ENCODE assay signal across 8 cellular contexts in the genomic region with DNA sequence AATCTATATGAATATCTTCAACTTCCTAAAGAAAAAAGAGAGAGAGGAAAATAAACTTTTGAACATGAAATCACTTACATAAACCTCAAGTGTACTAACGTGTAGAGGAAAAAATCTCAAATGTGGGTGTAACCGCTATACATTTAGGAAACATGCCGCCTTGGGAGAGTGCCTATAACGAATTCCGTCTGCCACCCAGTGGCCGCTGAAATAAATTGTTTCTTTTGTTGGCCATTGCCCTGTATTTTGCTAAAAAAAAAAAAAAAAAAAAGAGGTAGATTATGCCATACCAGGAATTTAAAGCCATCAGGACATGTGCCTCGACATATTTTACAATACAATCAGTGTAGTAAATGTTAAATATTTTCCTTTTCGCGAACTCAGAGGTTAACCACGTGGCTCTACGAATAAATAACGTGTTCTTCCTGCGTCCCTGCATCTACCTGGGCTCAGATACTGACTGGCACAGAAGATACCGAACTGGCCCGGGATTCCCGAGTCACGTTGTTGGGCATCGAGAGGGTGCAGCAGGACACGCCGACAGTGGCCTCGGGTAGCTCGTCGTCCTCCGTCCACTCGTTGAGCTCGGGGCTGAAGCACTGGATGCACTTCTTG. TPM values are rescaled to one million over a fixed set of nuclear protein-coding genes. Genes with fewer than 3 reads are reported as not detected.
DNase-seq lines count a peak whose midpoint lies in the region; ATAC-seq, FAIRE-seq and TF ChIP-seq lines count a peak whose summit lies in the region.

No MANE protein-coding gene starts in this region.

- FAIRE-seq in G401.6 (lab: Jason Lieb, UNC), result peak; percentile 94
- FAIRE-seq in K562 (lab: Jason Lieb, UNC), result peak; percentile 64

- WGBS in K562 (ENCODE audit: insufficient coverage, low coverage, missing lambda C conversion rate), result 15% methylated on average over 26 of the region's 26 CpGs

- no peak for TF ChIP-seq EP300 in K562 (IDR thresholded peaks at IDR 0.05; ENCODE audit: low read length)

- peak overlapping the region; percentile 20 for H2AFZ ChIP-seq in K562 (ENCODE audit: low read depth, low read length)

- H4K20me1 ChIP-seq in K562 (replicated peaks; ENCODE audit: control insufficient read depth, insufficient read depth, low read length), result no peaks in the 10 kb centered on the region

- POLR2A ChIA-PET in K562 (lab: Yijun Ruan, JAX), result no interaction called here

- no peaks in the 10 kb centered on the region for H3K79me2 ChIP-seq in K562 (ENCODE audit: control insufficient read depth, insufficient read depth, low read length)

- peaks cover 0 to 8% of the 10 kb centered on the region in 2 experiments; a peak in 3 of 5 replicates for H3K4me1 ChIP-seq in K562 (replicated peaks in 1 of 2; ENCODE audit: control insufficient read depth in 2 of 2, insufficient read depth in 2 of 2, low read length in 2 of 2)

- H3K27me3 ChIP-seq in K562 (ENCODE audit: control insufficient read depth in 2 of 2, insufficient read depth in 2 of 2, low read length in 2 of 2), result peaks cover 3 to 18% of the 10 kb centered on the region in 2 experiments; a peak in 3 of 5 replicates

- H3K9me3 ChIP-seq in K562 (replicated peaks; ENCODE audit: control insufficient read depth, insufficient read depth, low read depth, low read length) (no peaks in the 10 kb centered on the region), iPS-18c (ENCODE audit: control insufficient read depth, insufficient read depth, low read length) (no peaks in the 10 kb centered on the region)

- peak overlapping the region; percentile 42 for H3K4me2 ChIP-seq in K562 (ENCODE audit: insufficient read depth, low read length)

- peak overlapping the region in 1 of 2 experiments; percentile 62; a peak in 2 of 4 replicates for H3K9ac ChIP-seq in K562 (ENCODE audit: insufficient read depth in 1 of 2, low read depth in 2 of 2, low read length in 2 of 2)

- DNase-seq in NCI-H187 treated with DMSO at 0.1 percent for 48 hours (lab: John Stamatoyannopoulos, UW) (peak; percentile 41), T1000 (lab: John Stamatoyannopoulos, UW) (peak; percentile 56), K562 (ENCODE audit: extremely low read depth in 1 of 4, low spot score in 3 of 4) (peak; percentile 43 to 74 (median 44)), mesenteric fat pad (ENCODE audit: low spot score) (no peak)

- intact Hi-C loops in K562 (cut with micrococcal nuclease), result loop anchor here (1.0 kb wide), 2 partner anchors 107 to 158 kb away; no protein-coding TSS in a partner anchor

- CTCF ChIA-PET in K562 (lab: Yijun Ruan, JAX; ENCODE audit: low intra/inter-chr PET ratio), result interaction anchor here (0.7 to 5.6 kb wide), 5 partner anchors 107 to 479 kb away, joined by 4 to 44 read pairs (median 18); partner anchors contain the start of gene GCLC

- H3K4me3 ChIP-seq in K562 (no peak overlapping the region), iPS-18c (ENCODE audit: insufficient read depth, low read depth, low read length) (peak overlapping the region; percentile 69), skin epidermis (peak overlapping the region; percentile 49 to 65 (median 51))

- ATAC-seq in HG02678 (IDR thresholded peaks at IDR 0.05; ENCODE audit: unreplicated experiment) (peak; percentile 39), K562 (peak; percentile 94)

- TF ChIP-seq RAD21 in K562 (CRISPR knock-in tag; conservative IDR thresholded peaks at IDR 0.05 in 1 of 2, IDR thresholded peaks at IDR 0.05 in 1 of 2), result peak; percentile 81 to 83

- in situ Hi-C loops in K562 (cut with MboI), result loop anchor here (5.0 kb wide), 1 partner anchor 144 kb away; no protein-coding TSS in a partner anchor

- TF ChIP-seq POLR2A in K562 (conservative IDR thresholded peaks at IDR 0.05), result no peak

- no peaks in the 10 kb centered on the region for H3K36me3 ChIP-seq in K562 (ENCODE audit: control insufficient read depth, insufficient read depth, low read length)

- no peaks in the 10 kb centered on the region for H3K9me1 ChIP-seq in K562 (ENCODE audit: control insufficient read depth, insufficient read depth, low read length)

- BruUV-seq in K562 (replicated peaks; lab: Mats Ljungman, UMichigan), result no TSS peak

- TF ChIP-seq CTCF in K562 (IDR thresholded peaks at IDR 0.05 in 2 of 3, conservative IDR thresholded peaks at IDR 0.05 in 1 of 3; ENCODE audit: insufficient read depth in 2 of 3, low read depth in 1 of 3, low read length in 3 of 3), result peak; percentile 45 to 81 (median 58); a peak in 4 of 6 replicates

- H3K27ac ChIP-seq in K562 (ENCODE audit: extremely low read depth, low read depth, low read length) (no peak overlapping the region), skin epidermis (peak overlapping the region in 20 of 21 experiments; percentile 11 to 81 (median 47))

TF ChIP-seq in K562, 482 proteins besides CTCF, POLR2A, EP300 and RAD21 (continues in another document):
- no peak for TF ChIP-seq ZNF707 (CRISPR knock-in tag; conservative IDR thresholded peaks at IDR 0.05)
- TF ChIP-seq ATF6 (CRISPR knock-in tag; IDR thresholded peaks at IDR 0.05), result no peak
- TF ChIP-seq RBM25 (IDR thresholded peaks at IDR 0.05; ENCODE audit: low read depth, low read length, severe bottlenecking), result no peak
- TF ChIP-seq PHF20 (IDR thresholded peaks at IDR 0.05; ENCODE audit: partially characterized antibody), result no peak
- TF ChIP-seq PRPF4 (IDR thresholded peaks at IDR 0.05; ENCODE audit: insufficient read depth, low read depth, low read length, poor library complexity, severe bottlenecking), result no peak
- TF ChIP-seq NR2C2 (CRISPR knock-in tag; IDR thresholded peaks at IDR 0.05), result no peak
- 0 out of 2 replicates have a peak, but pooled peaks have one; percentile 23 for TF ChIP-seq NR2C2 (tag; IDR thresholded peaks at IDR 0.05)
- TF ChIP-seq, protein P1, sequence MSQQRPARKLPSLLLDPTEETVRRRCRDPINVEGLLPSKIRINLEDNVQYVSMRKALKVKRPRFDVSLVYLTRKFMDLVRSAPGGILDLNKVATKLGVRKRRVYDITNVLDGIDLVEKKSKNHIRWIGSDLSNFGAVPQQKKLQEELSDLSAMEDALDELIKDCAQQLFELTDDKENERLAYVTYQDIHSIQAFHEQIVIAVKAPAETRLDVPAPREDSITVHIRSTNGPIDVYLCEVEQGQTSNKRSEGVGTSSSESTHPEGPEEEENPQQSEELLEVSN (IDR thresholded peaks at IDR 0.05; ENCODE audit: borderline replicate concordance in 1 of 2, extremely low read depth in 1 of 2, insufficient read depth in 1 of 2, insufficient read length in 1 of 2, low read depth in 1 of 2, low read length in 1 of 2, poor library complexity in 1 of 2, severe bottlenecking in 1 of 2), result peak in 1 of 2 experiments; percentile 10
- no peak for TF ChIP-seq POLR3A (IDR thresholded peaks at IDR 0.05; ENCODE audit: borderline replicate concordance, extremely low read depth, insufficient read depth, insufficient read length)
- TF ChIP-seq CTBP1 (IDR thresholded peaks at IDR 0.05; ENCODE audit: borderline replicate concordance), result no peak
- no peak for TF ChIP-seq THRAP3 (IDR thresholded peaks at IDR 0.05; ENCODE audit: borderline replicate concordance)
- no peak for TF ChIP-seq MCM2 (IDR thresholded peaks at IDR 0.05; ENCODE audit: low read depth)

RNA-seq across cellular contexts. Expression of gene KLHL31, which starts 14.3 kb away (rescaled TPM):
- not detected in 2 replicates for total RNA-seq in K562 (2011; cell fraction: chromatin; rRNA removed; ENCODE audit: low replicate concordance)
- total RNA-seq in K562 (2011; cell fraction: nucleolus; rRNA removed), result not detected in 2 replicates
- total RNA-seq in K562 (2011; cell fraction: nucleoplasm; rRNA removed), result not detected in 2 replicates
- total RNA-seq in K562 (2014; rRNA removed) (not detected in 2 replicates), K562 (2014; rRNA removed; fragmentation: Illumina TruSeq; extraction: Trizol) (not detected in 2 replicates), K562 (2015; rRNA removed; fragmentation: Illumina TruSeq; extraction: Trizol) (not detected in 2 replicates), K562 (2021) (not detected in 2 replicates), mesenteric fat pad (10.7 TPM)
- polyA plus RNA-seq in K562 (2011; rRNA removed) (not detected in 2 replicates), K562 (2014; fragmentation: Illumina TruSeq; extraction: Trizol) (not detected in 2 replicates), K562 (2014; fragmentation: Nextera tagmentation; extraction: Ambion mirVana) (not detected), K562 (2014; rRNA removed) (not detected in 2 replicates)
- not detected in 2 replicates for polyA plus RNA-seq in K562 (2011; cell fraction: cytosol; rRNA removed)
- not detected in 2 replicates for polyA plus RNA-seq in K562 (2011; cell fraction: nucleus; rRNA removed)
- not detected in 2 replicates for polyA plus RNA-seq in K562 (2012)
- polyA minus RNA-seq in K562 (2011; rRNA and poly(A)+ RNA removed), result not detected in 2 replicates
- not detected in 2 replicates for polyA minus RNA-seq in K562 (2011; cell fraction: cytosol; rRNA and poly(A)+ RNA removed)
- polyA minus RNA-seq in K562 (2011; cell fraction: nucleus; rRNA and poly(A)+ RNA removed), result not detected in 2 replicates

Comparison
In these comparisons a context has a peak if more than half of its experiments do, and no peak if none do; other contexts are left out.
1. RNA of gene KLHL31, which starts 14.3 kb away (total RNA-seq): 10.7 TPM in mesenteric fat pad (single experiment); not detected in K562; every median in the first group is over 10 times any median in the second.